Comparison of ENCODE assay signal across 15 cellular contexts in the genomic region with DNA sequence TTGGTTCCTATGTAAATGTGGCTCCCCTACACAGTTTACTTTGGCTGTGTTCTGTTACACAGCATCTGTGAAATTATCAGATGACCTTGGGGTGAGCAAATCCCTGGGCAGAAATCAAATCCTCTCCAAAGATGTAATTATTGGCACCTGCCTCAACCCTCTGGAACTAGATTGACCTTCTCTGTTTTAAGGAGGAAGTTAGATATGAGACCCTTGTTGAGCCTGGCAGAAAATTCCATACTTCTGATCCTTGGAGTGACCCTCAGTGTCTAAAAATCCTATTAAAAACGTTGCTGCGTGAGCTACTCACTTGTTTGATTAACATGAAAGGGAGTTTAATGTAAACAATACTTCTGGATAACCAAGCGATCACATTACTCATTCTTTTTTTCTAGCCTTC.
"Had no signal": no experiment of that assay in that cellular context is flagged by ENCODE, and none has a peak within 500 bp of the region (broad histone marks: within the 10 kb centered on the region; RNA-seq: fewer than 3 reads in every experiment).

No MANE protein-coding gene starts in this region.

- H3K4me3 ChIP-seq: gastroesophageal sphincter, left lung, prostate gland, upper lobe of right lung had no signal

- H3K27ac ChIP-seq: gastroesophageal sphincter, left lung, prostate gland, testis, upper lobe of right lung had no signal

- DNase-seq: activated CD4-positive, alpha-beta T cell treated with anti-CD3 and anti-CD28 coated beads, Interleukin-2, amount 50 U/mL, for 4 hours; activated effector memory CD4-positive, alpha-beta T cell treated with Interleukin-2 at 50 U/mL for 16 hours; activated T-cell treated with anti-CD3 and anti-CD28 coated beads, Interleukin-2, amount 50 U/mL, for 1 hour; amygdala; cortex of kidney; effector CD8-positive, alpha-beta T cell; left lung; nucleus accumbens; stimulated activated CD4-positive, alpha-beta T cell treated with anti-CD3 and anti-CD28 coated beads, Interleukin-12 subunit alpha, Interleukin-12 subunit beta, amount 100 ng/mL, for 4 hours; testis; upper lobe of right lung had no signal

- FAIRE-seq: keratinocyte had no signal

- H3K27me3 ChIP-seq: gastroesophageal sphincter, left lung, testis, upper lobe of right lung had no signal

- H3K4me1 ChIP-seq: prostate gland had no signal

- ATAC-seq: gastroesophageal sphincter; left lung; natural killer cell treated with Interleukin-12 subunit alpha and Interleukin-12 subunit beta and Interleukin-15 and Interleukin-18, amount 100 ng/mL, for 72 hours; upper lobe of right lung had no signal

- H3K36me3 ChIP-seq: gastroesophageal sphincter, prostate gland had no signal

- H3K9me3 ChIP-seq: gastroesophageal sphincter, left lung, prostate gland, testis, upper lobe of right lung had no signal
